In genomic region chr2:71327916-71328315, GRCh38 we compare ENCODE assay signal across 18 cellular contexts.
"Had no signal": no experiment of that assay in that cellular context is flagged by ENCODE, and none has a peak within 500 bp of the region (broad histone marks: within the 10 kb centered on the region; RNA-seq: fewer than 3 reads in every experiment).

No MANE protein-coding gene starts in this region.

- DNase-seq: activated CD4-positive, alpha-beta T cell treated with anti-CD3 and anti-CD28 coated beads, Interleukin-2, amount 50 U/mL, for 1 hour; activated CD4-positive, CD25-positive, alpha-beta regulatory T cell treated with anti-CD3 and anti-CD28 coated beads, Interleukin-2, amount 50 U/mL, for 72 hours; activated effector memory CD4-positive, alpha-beta T cell treated with anti-CD3 and anti-CD28 coated beads, Interleukin-2, amount 50 U/mL, for 16 hours; activated T-cell treated with anti-CD3 and anti-CD28 coated beads, Interleukin-2, amount 50 U/mL, for 72 hours; cerebellar nuclear complex; effector CD8-positive, alpha-beta T cell; heart left ventricle; left cardiac atrium; lower lobe of right lung; nephron progenitor cell had no signal

- H3K4me3 Mint-ChIP-seq: activated naive CD4-positive, alpha-beta T cell treated with anti-CD3 and anti-CD28 coated beads, Interleukin-2, amount 50 U/mL, for 24 hours; activated T-cell treated with anti-CD3 and anti-CD28 coated beads, Interleukin-2, amount 50 U/mL, for 72 hours; dendritic cell treated with granulocyte-macrophage colony-stimulating factor and Interleukin-4, amounts not matched to agents 40 ng/mL and 50 ng/mL, for 4 days; mesothelial cell of epicardium; nephron progenitor cell; stimulated activated naive CD8-positive, alpha-beta T cell treated with anti-CD3 and anti-CD28 coated beads, Interleukin-15, Interleukin-2, amounts not matched to agents 100 ng/mL and 50 ng/mL, for 24 hours had no signal

- H3K9me3 Mint-ChIP-seq: activated naive CD4-positive, alpha-beta T cell treated with anti-CD3 and anti-CD28 coated beads, Interleukin-2, amount 50 U/mL, for 24 hours; activated T-cell treated with anti-CD3 and anti-CD28 coated beads, Interleukin-2, amount 50 U/mL, for 72 hours; stimulated activated naive CD8-positive, alpha-beta T cell treated with anti-CD3 and anti-CD28 coated beads, Interleukin-15, Interleukin-2, amounts not matched to agents 100 ng/mL and 50 ng/mL, for 24 hours had no signal

- H3K27me3 Mint-ChIP-seq: activated naive CD4-positive, alpha-beta T cell treated with anti-CD3 and anti-CD28 coated beads, Interleukin-2, amount 50 U/mL, for 24 hours; dendritic cell treated with granulocyte-macrophage colony-stimulating factor and Interleukin-4, amounts not matched to agents 40 ng/mL and 50 ng/mL, for 4 days; progenitor cell of endocrine pancreas had no signal

- H3K27ac ChIP-seq: esophagus muscularis mucosa, gastroesophageal sphincter, heart left ventricle, lower lobe of right lung, tibial nerve had no signal

- H3K27ac Mint-ChIP-seq: activated naive CD4-positive, alpha-beta T cell treated with anti-CD3 and anti-CD28 coated beads, Interleukin-2, amount 50 U/mL, for 24 hours; activated T-cell treated with anti-CD3 and anti-CD28 coated beads, Interleukin-2, amount 50 U/mL, for 72 hours; dendritic cell treated with granulocyte-macrophage colony-stimulating factor and Interleukin-4, amounts not matched to agents 40 ng/mL and 50 ng/mL, for 4 days; mesothelial cell of epicardium; nephron progenitor cell; progenitor cell of endocrine pancreas; stimulated activated naive CD8-positive, alpha-beta T cell treated with anti-CD3 and anti-CD28 coated beads, Interleukin-15, Interleukin-2, amounts not matched to agents 100 ng/mL and 50 ng/mL, for 24 hours had no signal

- H3K36me3 ChIP-seq: esophagus muscularis mucosa, gastroesophageal sphincter, heart left ventricle, lower lobe of right lung, tibial nerve had no signal

- H3K36me3 Mint-ChIP-seq: mesothelial cell of epicardium had no signal

- H3K4me3 ChIP-seq: esophagus muscularis mucosa, gastroesophageal sphincter, heart left ventricle, lower lobe of right lung, tibial nerve had no signal

- H3K9me3 ChIP-seq: esophagus muscularis mucosa, lower lobe of right lung had no signal

- H3K27me3 ChIP-seq: esophagus muscularis mucosa, gastroesophageal sphincter, heart left ventricle, tibial nerve had no signal

- ATAC-seq: activated T-cell treated with anti-CD3 and anti-CD28 coated beads, Interleukin-2, amount 50 U/mL, for 72 hours; gastroesophageal sphincter; heart left ventricle; left cardiac atrium; lower lobe of right lung had no signal
